In the genomic region with DNA sequence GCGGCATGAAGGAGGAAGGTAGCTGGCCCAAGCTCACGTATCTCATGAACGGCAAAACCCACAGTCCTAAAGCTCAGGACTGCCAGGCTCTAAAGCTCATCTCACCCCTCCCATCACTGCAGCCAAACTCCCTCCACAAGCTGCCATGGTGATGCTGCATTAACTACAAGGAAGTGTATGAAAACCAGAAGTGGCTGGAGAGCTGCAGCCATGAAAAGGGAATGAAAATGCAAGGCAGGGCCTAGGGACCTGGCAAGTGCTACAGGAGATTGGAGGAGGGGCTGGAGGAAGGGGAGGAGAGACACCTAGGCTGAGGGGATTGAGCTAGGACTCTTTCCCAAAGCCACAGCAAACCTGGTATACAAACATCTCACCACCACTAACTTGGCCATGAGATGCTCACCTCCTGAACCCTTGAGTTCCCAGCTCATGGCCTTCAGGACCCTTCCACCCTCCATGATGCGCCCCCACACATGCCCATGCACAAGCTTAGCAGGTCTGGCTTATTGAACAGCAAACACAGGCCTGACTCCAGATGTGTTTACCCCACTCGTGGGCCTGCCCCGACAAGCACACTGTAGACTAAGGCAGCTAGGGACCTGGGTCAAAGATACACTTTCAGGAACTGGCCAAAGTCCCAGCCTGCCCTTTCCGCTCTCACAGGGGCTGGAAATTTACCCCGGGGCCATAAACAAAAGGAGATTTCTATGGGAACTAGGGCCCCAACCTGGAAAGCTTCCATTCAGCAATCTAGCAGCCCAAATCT, we compare ENCODE assay signal across 11 cellular contexts. TPM values are rescaled to one million over a fixed set of nuclear protein-coding genes. Genes with fewer than 3 reads are reported as not detected.
DNase-seq lines count a peak whose midpoint lies in the region; ATAC-seq and TF ChIP-seq lines count a peak whose summit lies in the region.
"Had no signal": no experiment of that assay in that cellular context is flagged by ENCODE, and none has a peak within 500 bp of the region (broad histone marks: within the 10 kb centered on the region; RNA-seq: fewer than 3 reads in every experiment).

No MANE protein-coding gene starts in this region.

- H4K8ac ChIP-seq in mesenchymal stem cell (ENCODE audit: low read length): peak overlapping the region; percentile 95
- no peak overlapping the region for H4K8ac ChIP-seq in mesendoderm (ENCODE audit: low read depth, low read length)

- H2BK15ac ChIP-seq in mesenchymal stem cell (ENCODE audit: low read depth, poor library complexity, severe bottlenecking) (peak overlapping the region; percentile 95), mesendoderm (replicated peaks; ENCODE audit: low read depth) (no peak overlapping the region)

- H3K36me3 ChIP-seq in heart left ventricle (no peaks in the 10 kb centered on the region), mesenchymal stem cell (ENCODE audit: control insufficient read depth in 1 of 2, insufficient read depth in 2 of 2, low read depth in 1 of 2, low read length in 2 of 2) (peaks cover 29 to 34% of the 10 kb centered on the region in 2 experiments), mesendoderm (ENCODE audit: control insufficient read depth, insufficient read depth, low read length) (no peaks in the 10 kb centered on the region)

- H3K27ac ChIP-seq in heart left ventricle (peak overlapping the region in 8 of 12 donors; percentile 60 to 91 (median 77)), mesenchymal stem cell (ENCODE audit: low read length, poor library complexity, severe bottlenecking) (peak overlapping the region; percentile 100), mesendoderm (ENCODE audit: low read depth, low read length) (no peak overlapping the region)

- peak overlapping the region; percentile 81 to 97 for H2BK12ac ChIP-seq in mesenchymal stem cell (ENCODE audit: low read length in 2 of 2)

- H3K56ac ChIP-seq in mesendoderm (ENCODE audit: low read length): no peak overlapping the region

- no peak overlapping the region for H4K5ac ChIP-seq in mesendoderm (ENCODE audit: low read length)

- TF ChIP-seq CTCF in heart left ventricle (IDR thresholded peaks at IDR 0.05) (no peak), choroid plexus epithelial cell (conservative IDR thresholded peaks at IDR 0.05; ENCODE audit: low read depth, low read length) (no peak)

- DNase-seq in heart left ventricle (peak in 3 of 5 donors; percentile 16 to 29 (median 18)), Right ventricle myocardium inferior (ENCODE audit: missing footprints) (no peak), choroid plexus epithelial cell (ENCODE audit: low read depth) (peak; percentile 32), mesenchymal stem cell (peak; percentile 43), ureter (ENCODE audit: low spot score) (peak; percentile 81), mesendoderm (no peak), mesenteric fat pad (ENCODE audit: low spot score) (no peak)
- DNase-seq: activated naive CD4-positive, alpha-beta T cell treated with anti-CD3 and anti-CD28 coated beads for 36 hours; NCI-H1048 had no signal

- H3K27me3 ChIP-seq in heart left ventricle: no peaks in the 10 kb centered on the region
- H3K27me3 ChIP-seq in mesenchymal stem cell (ENCODE audit: control insufficient read depth in 1 of 2, insufficient read depth in 1 of 2, low read length in 2 of 2): no peaks in the 10 kb centered on the region
- H3K27me3 ChIP-seq in mesendoderm (ENCODE audit: insufficient read depth, low read length, poor library complexity): no peaks in the 10 kb centered on the region

- H2BK5ac ChIP-seq in mesenchymal stem cell (ENCODE audit: low read depth, low read length, poor library complexity, severe bottlenecking) (peak overlapping the region; percentile 39), mesendoderm (ENCODE audit: low read length) (no peak overlapping the region)

- ATAC-seq in heart left ventricle: no peak
- no peak for ATAC-seq in Right ventricle myocardium inferior
- no peak for ATAC-seq in GM18520 (IDR thresholded peaks at IDR 0.05; ENCODE audit: unreplicated experiment)
- ATAC-seq: activated CD4-positive, CD25-positive, alpha-beta regulatory T cell treated with anti-CD3 and anti-CD28 coated beads, Interleukin-2, amount 50 U/mL, for 24 hours had no signal

- intact Hi-C loops in heart left ventricle (cut with DNase I) (no loop called here), Right ventricle myocardium inferior (cut with DNase I) (no loop called here)

- H3K9ac ChIP-seq in mesenchymal stem cell (ENCODE audit: low read length) (peak overlapping the region; percentile 86), mesendoderm (ENCODE audit: low read length) (no peak overlapping the region)

- WGBS in heart left ventricle, 4 donors: 52 to 76% (median 65%) methylated on average over 8 of the region's 8 CpGs
- 78% methylated on average over 8 of the region's 8 CpGs for WGBS in mesenchymal stem cell
- no CpG with 5 or more reads among the region's 8 CpGs for WGBS in mesendoderm (ENCODE audit: extremely low coverage, insufficient coverage, low lambda C conversion rate)

- H3K9me3 ChIP-seq in heart left ventricle (no peaks in the 10 kb centered on the region), mesenchymal stem cell (ENCODE audit: control insufficient read depth, low read length) (no peaks in the 10 kb centered on the region)

- H4K91ac ChIP-seq in mesenchymal stem cell (ENCODE audit: low read length): peak overlapping the region; percentile 94

- H3K23ac ChIP-seq in mesenchymal stem cell (ENCODE audit: low read length in 2 of 2) (peak overlapping the region in 1 of 2 experiments; percentile 46), mesendoderm (ENCODE audit: low read length) (no peak overlapping the region)

- H3K18ac ChIP-seq in mesenchymal stem cell (ENCODE audit: low read depth in 1 of 2, low read length in 2 of 2): peak overlapping the region; percentile 90 to 95
- no peak overlapping the region for H3K18ac ChIP-seq in mesendoderm (ENCODE audit: low read length)

- peak overlapping the region; percentile 99 for H2AK5ac ChIP-seq in mesenchymal stem cell (ENCODE audit: low read length, severe bottlenecking)
- no peak overlapping the region for H2AK5ac ChIP-seq in mesendoderm (ENCODE audit: low read length)

- H3K4ac ChIP-seq in mesenchymal stem cell (ENCODE audit: low read depth in 1 of 2, low read length in 2 of 2): peak overlapping the region; percentile 36 to 64
- no peak overlapping the region for H3K4ac ChIP-seq in mesendoderm (ENCODE audit: low read depth, low read length)

- H2BK120ac ChIP-seq in mesenchymal stem cell (ENCODE audit: low read depth, low read length) (peak overlapping the region; percentile 83), mesendoderm (ENCODE audit: low read depth, low read length) (no peak overlapping the region)

- no peak overlapping the region for H2AFZ ChIP-seq in mesenchymal stem cell (ENCODE audit: low read depth, low read length)

- no peaks in the 10 kb centered on the region for H3K79me2 ChIP-seq in mesendoderm (ENCODE audit: control insufficient read depth, insufficient read depth, low read length)

- H3K4me1 ChIP-seq in heart left ventricle (peaks cover 0 to 87% (median 41%) of the 10 kb centered on the region in 12 donors), mesenchymal stem cell (ENCODE audit: control insufficient read depth, insufficient read depth, low read depth, low read length) (peaks cover 54% of the 10 kb centered on the region), mesendoderm (ENCODE audit: control insufficient read depth, low read depth, low read length) (no peaks in the 10 kb centered on the region)

- H3K4me3 ChIP-seq in heart left ventricle (no peak overlapping the region), choroid plexus epithelial cell (ENCODE audit: low read depth, low read length) (no peak overlapping the region), mesenchymal stem cell (ENCODE audit: insufficient read depth in 1 of 2, low read depth in 1 of 2, low read length in 2 of 2) (no peak overlapping the region), mesendoderm (ENCODE audit: low read length) (no peak overlapping the region)

- peaks cover 6% of the 10 kb centered on the region for H3K79me1 ChIP-seq in mesenchymal stem cell (replicated peaks; ENCODE audit: low read length, poor library complexity, severe bottlenecking)
- H3K79me1 ChIP-seq in mesendoderm (ENCODE audit: low read length): no peaks in the 10 kb centered on the region

- H3K14ac ChIP-seq in mesenchymal stem cell (ENCODE audit: low read length in 2 of 2): peak overlapping the region in 1 of 2 experiments; percentile 5

- H3K4me2 ChIP-seq in mesenchymal stem cell (ENCODE audit: low read length, poor library complexity, severe bottlenecking) (no peak overlapping the region), mesendoderm (ENCODE audit: low read length) (no peak overlapping the region)

- TF ChIP-seq POLR2A in heart left ventricle (IDR thresholded peaks at IDR 0.05): no peak

RNA-seq across cellular contexts. Expression of a gene that starts 42.0 kb away (rescaled TPM):
- 10 to 100 TPM; 19.1 to 69.1 (median 36.1) TPM for total RNA-seq in heart left ventricle
- 1 to 10 TPM; 4.0 to 8.4 TPM for polyA plus RNA-seq in heart left ventricle
- 7.6 TPM for total RNA-seq in Right ventricle myocardium inferior
- 16.6 TPM for polyA plus RNA-seq in mesenchymal stem cell (2013, experiment 1 of 2)
- 16.0 TPM for polyA plus RNA-seq in mesenchymal stem cell (2013, experiment 2 of 2)
- total RNA-seq in ureter: 6.8 TPM
- polyA plus RNA-seq in mesendoderm (2013, experiment 1 of 2): 0.13 TPM
- 0.13 TPM for polyA plus RNA-seq in mesendoderm (2013, experiment 2 of 2)
- 58.2 TPM for total RNA-seq in mesenteric fat pad

Comparison
In these comparisons a context has a peak if more than half of its experiments do, and no peak if none do; other contexts are left out.
1. DNase-seq: peak in heart left ventricle (3 of 5), choroid plexus epithelial cell (single experiment), mesenchymal stem cell (single experiment) and ureter (single experiment); none in Right ventricle myocardium inferior (single experiment), mesendoderm (single experiment) and mesenteric fat pad (single experiment).